Comparison of ENCODE assay signal across 8 cellular contexts in genomic region chr3:55180936-55181535, GRCh38.
DNase-seq lines count a peak whose midpoint lies in the region; ATAC-seq and TF ChIP-seq lines count a peak whose summit lies in the region.

No MANE protein-coding gene starts in this region.

- TF ChIP-seq CTCF in foreskin keratinocyte (conservative IDR thresholded peaks at IDR 0.05) (peak; percentile 74), stomach (IDR thresholded peaks at IDR 0.05) (peak in 4 of 7 experiments; percentile 41 to 87 (median 55))

- no peaks in the 10 kb centered on the region for H3K9me3 ChIP-seq in stomach

- H3K27me3 ChIP-seq in foreskin keratinocyte, result no peaks in the 10 kb centered on the region
- no peaks in the 10 kb centered on the region for H3K27me3 ChIP-seq in stomach

- H3K4me3 ChIP-seq in stomach, result no peak overlapping the region

- intact Hi-C loops in stomach (cut with DNase I; ENCODE audit: low total_unique reads), result no loop called here

- no peak overlapping the region for H3K27ac ChIP-seq in foreskin keratinocyte
- H3K27ac ChIP-seq in stomach, result no peak overlapping the region

- no peaks in the 10 kb centered on the region for H3K36me3 ChIP-seq in stomach

- WGBS in stomach, 5 donors, result 35 to 37% (median 36%) methylated on average over 6 of the region's 6 CpGs

- TF ChIP-seq POLR2A in stomach (IDR thresholded peaks at IDR 0.05), result no peak

- ATAC-seq in HG03159 (IDR thresholded peaks at IDR 0.05; ENCODE audit: unreplicated experiment) (peak; percentile 70), foreskin keratinocyte (no peak), GM18520 (IDR thresholded peaks at IDR 0.05; ENCODE audit: unreplicated experiment) (no peak), HG03097 (IDR thresholded peaks at IDR 0.05; ENCODE audit: low FRiP score, unreplicated experiment) (no peak), HG03378 (IDR thresholded peaks at IDR 0.05; ENCODE audit: unreplicated experiment) (no peak)

- peak; percentile 44 for DNase-seq in D341Med (ENCODE audit: low spot score)
- peak; percentile 56 for DNase-seq in SKM-1 (lab: John Stamatoyannopoulos, UW; ENCODE audit: unreplicated experiment)
- no peak for DNase-seq in foreskin keratinocyte
- DNase-seq in stomach, result no peak

- TF ChIP-seq EP300 in stomach (IDR thresholded peaks at IDR 0.05), result no peak

- no peaks in the 10 kb centered on the region for H3K4me1 ChIP-seq in foreskin keratinocyte
- H3K4me1 ChIP-seq in stomach, result no peaks in the 10 kb centered on the region

Comparison
In these comparisons a context has a peak if more than half of its experiments do, and no peak if none do; other contexts are left out.
1. DNase-seq: peak in D341Med (single experiment) and SKM-1 (single experiment); none in foreskin keratinocyte (0 of 2) and stomach (single experiment).